11 cellular contexts compared by ENCODE assay signal in the genomic region with DNA sequence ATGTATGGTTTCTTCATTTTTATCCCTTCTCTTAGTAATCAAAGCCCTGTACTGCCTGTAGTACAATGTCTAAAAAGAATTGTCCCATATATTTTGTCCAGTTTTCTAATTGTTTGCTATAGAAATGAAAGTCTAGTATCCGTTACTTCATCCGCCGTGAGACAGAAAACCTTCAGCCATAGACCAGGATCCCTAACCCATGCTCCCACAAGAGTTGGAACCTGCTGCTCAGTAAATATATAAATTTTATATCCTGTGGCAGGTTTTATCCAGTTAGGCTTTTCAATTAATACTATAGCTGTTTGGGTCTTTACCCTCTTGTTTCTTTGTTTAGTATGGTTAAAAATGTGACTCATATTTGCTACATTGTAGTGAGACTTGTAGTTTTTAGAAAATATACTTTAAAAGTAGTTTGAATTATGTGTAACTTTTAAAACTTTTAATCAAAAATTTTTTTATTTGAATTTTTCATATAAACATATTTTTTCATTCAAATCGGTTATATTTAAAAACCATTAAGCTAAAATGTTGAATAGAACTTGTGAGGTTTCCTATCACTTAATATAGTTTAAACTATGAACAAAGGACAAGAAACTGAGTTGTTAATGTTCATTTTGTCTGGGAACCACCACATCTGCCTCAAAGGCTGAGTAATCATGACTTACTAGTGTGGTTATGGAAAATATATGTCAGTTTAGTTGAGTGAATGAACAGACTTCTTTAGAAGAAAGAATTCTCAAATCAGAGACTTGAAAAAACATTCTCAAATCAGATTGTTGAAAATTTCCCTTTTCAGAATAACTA. TPM values are rescaled to one million over a fixed set of nuclear protein-coding genes. Genes with fewer than 3 reads are reported as not detected.
DNase-seq lines count a peak whose midpoint lies in the region; ATAC-seq and TF ChIP-seq lines count a peak whose summit lies in the region.
"Had no signal": no experiment of that assay in that cellular context is flagged by ENCODE, and none has a peak within 500 bp of the region (broad histone marks: within the 10 kb centered on the region; RNA-seq: fewer than 3 reads in every experiment).

No MANE protein-coding gene starts in this region.

- peak overlapping the region; percentile 26; the same call in 1 of the 2 replicates for H3K4me3 ChIP-seq in ACC112 (ENCODE audit: low read depth, low read length)
- no peak overlapping the region for H3K4me3 ChIP-seq in HEK293 (ENCODE audit: low read depth, low read length)

- H3K79me2 ChIP-seq in ACC112 (ENCODE audit: control insufficient read depth, insufficient read depth, low read length, unreplicated experiment): peaks cover 25% of the 10 kb centered on the region
- H3K79me2 ChIP-seq: parathyroid adenoma had no signal

- peak overlapping the region; percentile 82 for H3K4me3 Mint-ChIP-seq in activated T-helper 17 cell treated with anti-CD3 and anti-CD28 coated beads, Interleukin-2, amount 50 U/mL, for 72 hours

- peaks cover 25% of the 10 kb centered on the region for H3K36me3 ChIP-seq in ACC112 (ENCODE audit: insufficient read depth, low read length)
- H3K36me3 ChIP-seq in HEK293 (ENCODE audit: control insufficient read depth in 2 of 2, insufficient read depth in 1 of 2, low read length in 2 of 2): peaks cover 17 to 19% of the 10 kb centered on the region in 2 experiments

- H3K4me1 ChIP-seq in ACC112 (ENCODE audit: control insufficient read depth, insufficient read depth, low read length, unreplicated experiment) (peaks cover 45% of the 10 kb centered on the region), HEK293 (ENCODE audit: control insufficient read depth, insufficient read depth, low read length) (peaks cover 9% of the 10 kb centered on the region; the same call in 1 of the 2 replicates)

- DNase-seq in iris pigment epithelial cell (ENCODE audit: low read depth): peak; percentile 87
- no peak for DNase-seq in iPS-NIHi7 (ENCODE audit: extremely low spot score)
- DNase-seq: DMS79 treated with DMSO at 0.1 percent for 48 hours; NK-92 treated with Interleukin-12 subunit alpha and Interleukin-12 subunit beta, amount 100 ng/mL, for 24 hours had no signal

- ATAC-seq in activated T-helper 17 cell treated with anti-CD3 and anti-CD28 coated beads, Interleukin-2, amount 50 U/mL, for 72 hours (replicated peaks): peak; percentile 81
- no peak for ATAC-seq in HG03045 (IDR thresholded peaks at IDR 0.05; ENCODE audit: unreplicated experiment)
- no peak for ATAC-seq in HG03432 (IDR thresholded peaks at IDR 0.05; ENCODE audit: unreplicated experiment)
- no peak for ATAC-seq in GM21619 (IDR thresholded peaks at IDR 0.05; ENCODE audit: unreplicated experiment)

- CTCF ChIA-PET in HEK293 (lab: Yijun Ruan, JAX): interaction anchor here (0.5 to 3.4 kb wide), 6 partner anchors 8 to 97 kb away, joined by 3 to 21 read pairs (median 6); no protein-coding TSS in a partner anchor

- peaks cover 87% of the 10 kb centered on the region for H3K36me3 Mint-ChIP-seq in activated T-helper 17 cell treated with anti-CD3 and anti-CD28 coated beads, Interleukin-2, amount 50 U/mL, for 72 hours (ENCODE audit: low read depth)

- H3K27ac ChIP-seq in ACC112 (ENCODE audit: low read depth, low read length): peak overlapping the region; percentile 99
- no peak overlapping the region for H3K27ac ChIP-seq in HEK293 (ENCODE audit: extremely low read depth, low read depth, low read length)
- H3K27ac ChIP-seq: parathyroid adenoma had no signal

- no peaks in the 10 kb centered on the region for H3K27me3 Mint-ChIP-seq in activated T-helper 17 cell treated with anti-CD3 and anti-CD28 coated beads, Interleukin-2, amount 50 U/mL, for 72 hours

- POLR2A ChIA-PET in HEK293 (lab: Yijun Ruan, JAX): interaction anchor here (0.7 to 1.5 kb wide), 3 partner anchors 71 to 83 kb away, joined by 3 to 4 read pairs (median 4); no protein-coding TSS in a partner anchor

- no peaks in the 10 kb centered on the region for H3K27me3 ChIP-seq in ACC112 (ENCODE audit: insufficient read depth, low read length)

- TF ChIP-seq CTCF in HEK293 (tag by site-specific recombination; IDR thresholded peaks at IDR 0.05): no peak

- H3K4me1 Mint-ChIP-seq in activated T-helper 17 cell treated with anti-CD3 and anti-CD28 coated beads, Interleukin-2, amount 50 U/mL, for 72 hours: peaks cover 32% of the 10 kb centered on the region

- peak overlapping the region; percentile 98 for H3K27ac Mint-ChIP-seq in activated T-helper 17 cell treated with anti-CD3 and anti-CD28 coated beads, Interleukin-2, amount 50 U/mL, for 72 hours

- H2AFZ ChIP-seq in ACC112 (ENCODE audit: low read length, unreplicated experiment): no peak overlapping the region
- H2AFZ ChIP-seq: parathyroid adenoma had no signal

- no peaks in the 10 kb centered on the region for H3K9me3 Mint-ChIP-seq in activated T-helper 17 cell treated with anti-CD3 and anti-CD28 coated beads, Interleukin-2, amount 50 U/mL, for 72 hours

- no peaks in the 10 kb centered on the region for H3K9me3 ChIP-seq in HEK293 (ENCODE audit: control insufficient read depth, insufficient read depth, low read depth, low read length)

TF ChIP-seq in HEK293, 187 proteins besides CTCF, POLR2A, EP300 and RAD21:
- TF ChIP-seq BCL11B (tag by site-specific recombination; IDR thresholded peaks at IDR 0.05; ENCODE audit: low read depth): no peak
- TF ChIP-seq MYNN (tag by site-specific recombination; IDR thresholded peaks at IDR 0.05; ENCODE audit: borderline replicate concordance): no peak
- no peak for TF ChIP-seq REPIN1 (tag by site-specific recombination; IDR thresholded peaks at IDR 0.05; ENCODE audit: low read depth)
- TF ChIP-seq, protein P1, sequence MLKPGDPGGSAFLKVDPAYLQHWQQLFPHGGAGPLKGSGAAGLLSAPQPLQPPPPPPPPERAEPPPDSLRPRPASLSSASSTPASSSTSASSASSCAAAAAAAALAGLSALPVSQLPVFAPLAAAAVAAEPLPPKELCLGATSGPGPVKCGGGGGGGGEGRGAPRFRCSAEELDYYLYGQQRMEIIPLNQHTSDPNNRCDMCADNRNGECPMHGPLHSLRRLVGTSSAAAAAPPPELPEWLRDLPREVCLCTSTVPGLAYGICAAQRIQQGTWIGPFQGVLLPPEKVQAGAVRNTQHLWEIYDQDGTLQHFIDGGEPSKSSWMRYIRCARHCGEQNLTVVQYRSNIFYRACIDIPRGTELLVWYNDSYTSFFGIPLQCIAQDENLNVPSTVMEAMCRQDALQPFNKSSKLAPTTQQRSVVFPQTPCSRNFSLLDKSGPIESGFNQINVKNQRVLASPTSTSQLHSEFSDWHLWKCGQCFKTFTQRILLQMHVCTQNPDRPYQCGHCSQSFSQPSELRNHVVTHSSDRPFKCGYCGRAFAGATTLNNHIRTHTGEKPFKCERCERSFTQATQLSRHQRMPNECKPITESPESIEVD (tag by site-specific recombination; IDR thresholded peaks at IDR 0.05): peak; percentile 46; the same call in 1 of the 2 replicates
- no peak for TF ChIP-seq ZNF426 (tag by site-specific recombination; IDR thresholded peaks at IDR 0.05)
- peak; percentile 70 for TF ChIP-seq ZNF529 (tag by site-specific recombination; IDR thresholded peaks at IDR 0.05; ENCODE audit: insufficient replicate concordance)

RNA-seq across cellular contexts. Expression of a gene that starts 54.8 kb away (rescaled TPM):
- 100 to 1,000 TPM; 309 to 488 TPM for total RNA-seq in activated T-helper 17 cell treated with anti-CD3 and anti-CD28 coated beads, Interleukin-2, amount 50 U/mL, for 72 hours

RNA-seq across cellular contexts. Expression of a gene that starts 55.0 kb away (rescaled TPM):
- total RNA-seq in activated T-helper 17 cell treated with anti-CD3 and anti-CD28 coated beads, Interleukin-2, amount 50 U/mL, for 72 hours: 10 to 100 TPM; 32.4 to 48.6 TPM
